Comparison of ENCODE assay signal across 1 cellular context in the genomic region with DNA sequence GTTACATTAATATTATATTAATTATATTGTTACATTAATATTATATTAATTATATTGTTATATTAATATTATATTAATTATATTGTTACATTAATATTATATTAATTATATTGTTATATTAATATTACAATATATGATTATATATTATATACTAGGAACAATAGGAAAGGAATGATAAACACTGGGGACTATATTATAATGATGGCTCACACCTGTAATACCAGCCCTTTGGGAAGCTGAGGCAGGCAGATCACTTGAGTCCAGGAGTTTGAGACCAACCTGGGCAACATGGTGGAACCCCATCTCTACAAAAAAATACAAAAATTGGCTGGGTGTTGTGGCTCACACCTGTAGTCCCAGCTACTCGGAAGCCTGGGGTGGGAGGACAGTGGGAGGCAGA. TPM values are rescaled to one million over a fixed set of nuclear protein-coding genes. Genes with fewer than 3 reads are reported as not detected.
"Had no signal": no experiment of that assay in that cellular context is flagged by ENCODE, and none has a peak within 500 bp of the region (broad histone marks: within the 10 kb centered on the region; RNA-seq: fewer than 3 reads in every experiment).

No MANE protein-coding gene starts in this region.

RNA-seq across cellular contexts. Expression of a gene that starts 48.5 kb away (rescaled TPM):
- total RNA-seq: G401 had no signal
